ENCODE assay signal across 10 cellular contexts in the genomic region with DNA sequence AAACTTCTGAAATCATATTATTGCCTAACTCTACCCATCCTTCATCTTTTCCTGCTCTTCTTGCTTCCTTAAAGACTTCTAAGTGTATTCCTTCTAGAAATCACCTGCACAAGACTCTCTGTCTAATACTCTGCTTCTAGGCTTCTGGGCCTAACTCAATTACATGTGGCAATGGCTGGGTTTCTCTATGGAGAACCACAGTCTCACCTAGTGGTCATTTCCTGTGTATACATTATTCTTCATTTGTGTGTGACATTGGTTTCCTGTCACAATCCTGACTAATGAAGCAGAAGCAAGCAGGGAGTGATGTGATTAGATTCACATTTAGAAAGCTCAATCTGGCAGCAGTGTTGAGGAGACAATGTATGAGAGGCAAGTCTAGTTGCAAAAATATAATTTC. TPM values are rescaled to one million over a fixed set of nuclear protein-coding genes. Genes with fewer than 3 reads are reported as not detected.
DNase-seq lines count a peak whose midpoint lies in the region; ATAC-seq lines count a peak whose summit lies in the region.
"Had no signal": no experiment of that assay in that cellular context is flagged by ENCODE, and none has a peak within 500 bp of the region (broad histone marks: within the 10 kb centered on the region; RNA-seq: fewer than 3 reads in every experiment).

No MANE protein-coding gene starts in this region.

- ATAC-seq in GM18502 (IDR thresholded peaks at IDR 0.05; ENCODE audit: poor library complexity, unreplicated experiment) (peak; percentile 86), HG02610 (IDR thresholded peaks at IDR 0.05; ENCODE audit: unreplicated experiment) (peak; percentile 74)

- peak; percentile 52 for DNase-seq in RPMI7951 (ENCODE audit: low read depth)
- peak; percentile 63 to 93 for DNase-seq in lung microvascular endothelial cell (ENCODE audit: low read depth in 2 of 2)
- DNase-seq in activated gamma-delta T cell (lab: John Stamatoyannopoulos, UW): no peak
- no peak for DNase-seq in LoVo (ENCODE audit: low spot score)
- no peak for DNase-seq in NCI-H1436 (lab: John Stamatoyannopoulos, UW)
- no peak for DNase-seq in AG20443 (ENCODE audit: low spot score)
- DNase-seq: stimulated activated CD8-positive, alpha-beta memory T cell treated with anti-CD3 and anti-CD28 coated beads, Interleukin-4, amount 100 ng/mL, for 48 hours had no signal

RNA-seq across cellular contexts. Expression of a gene that starts 16.9 kb away (rescaled TPM):
- total RNA-seq in RPMI7951 (2014; rRNA removed; shearing (Covaris generic)): 0.59 and 1.3 TPM in 2 replicates
- 0.20 and 0.44 TPM in 2 replicates for total RNA-seq in lung microvascular endothelial cell

RNA-seq across cellular contexts. Expression of a gene that starts 48.8 kb away (rescaled TPM):
- not detected in 2 replicates for total RNA-seq in RPMI7951 (2014; rRNA removed; shearing (Covaris generic))
- total RNA-seq in lung microvascular endothelial cell: not detected in 2 replicates
- total RNA-seq: ascending aorta had no signal

Comparison
In these comparisons a context has a peak if more than half of its experiments do, and no peak if none do; other contexts are left out.
1. DNase-seq: peak in RPMI7951 (single experiment) and lung microvascular endothelial cell (2 of 2); none in activated gamma-delta T cell (single experiment), LoVo (single experiment), NCI-H1436 (single experiment) and AG20443 (single experiment).